ENCODE assay signal across 9 cellular contexts in genomic region chr9:91433180-91433579, GRCh38. TPM values are rescaled to one million over a fixed set of nuclear protein-coding genes. Genes with fewer than 3 reads are reported as not detected.
DNase-seq lines count a peak whose midpoint lies in the region; ATAC-seq, FAIRE-seq and TF ChIP-seq lines count a peak whose summit lies in the region.
"Had no signal": no experiment of that assay in that cellular context is flagged by ENCODE, and none has a peak within 500 bp of the region (broad histone marks: within the 10 kb centered on the region; RNA-seq: fewer than 3 reads in every experiment).

No MANE protein-coding gene starts in this region.

- peak; percentile 77 to 81 for ATAC-seq in upper lobe of left lung (ENCODE audit: low FRiP score in 2 of 2)
- no peak for ATAC-seq in GM18502 (IDR thresholded peaks at IDR 0.05; ENCODE audit: poor library complexity, unreplicated experiment)

- no peaks in the 10 kb centered on the region for H3K9me1 ChIP-seq in keratinocyte (ENCODE audit: control insufficient read depth, extremely low read depth, insufficient read depth, low read length)

- no peaks in the 10 kb centered on the region for H3K36me3 ChIP-seq in MM.1S (replicated peaks; ENCODE audit: insufficient read depth, low read length)
- no peaks in the 10 kb centered on the region for H3K36me3 ChIP-seq in keratinocyte (ENCODE audit: control insufficient read depth in 2 of 2, extremely low read depth in 1 of 2, insufficient read depth in 2 of 2, low read length in 2 of 2)
- no peaks in the 10 kb centered on the region for H3K36me3 ChIP-seq in upper lobe of left lung
- H3K36me3 ChIP-seq: BLaER1 treated with 17β-estradiol and CSF1 and Interleukin-3, amounts not matched to agents 10 nM and 100 nM had no signal

- TF ChIP-seq CTCF in MM.1S (IDR thresholded peaks at IDR 0.05; ENCODE audit: low read length), result peak; percentile 70
- peak; percentile 48 for TF ChIP-seq CTCF in astrocyte of the spinal cord (IDR thresholded peaks at IDR 0.05; ENCODE audit: low read depth, low read length)
- TF ChIP-seq CTCF in keratinocyte (optimal IDR thresholded peaks at IDR 0.05 in 1 of 3, IDR thresholded peaks at IDR 0.05 in 1 of 3, conservative IDR thresholded peaks at IDR 0.05 in 1 of 3; ENCODE audit: extremely low read depth in 1 of 3, insufficient read depth in 2 of 3, low read length in 3 of 3), result peak; percentile 19 to 58 (median 56)
- peak in 5 of 6 experiments; percentile 31 to 68 (median 65) for TF ChIP-seq CTCF in upper lobe of left lung (IDR thresholded peaks at IDR 0.05)

- dilution Hi-C loops in keratinocyte (cut with MboI; ENCODE audit: extremely low pct_ligation_motif_present, low sequenced_read_pairs), result no loop called here

- DNase-seq in NCI-H1417 (lab: John Stamatoyannopoulos, UW) (peak in 2 of 3 experiments; percentile 18 to 49), NCI-H1417 treated with DMSO at 0.1 percent for 48 hours (lab: John Stamatoyannopoulos, UW) (no peak), MM.1S (peak; percentile 84), astrocyte of the spinal cord (ENCODE audit: low read depth, low spot score) (peak; percentile 93), keratinocyte (ENCODE audit: low read depth, low spot score) (no peak), upper lobe of left lung (no peak), NCI-H187 (lab: John Stamatoyannopoulos, UW) (no peak)

- H3K4me2 ChIP-seq in MM.1S (ENCODE audit: low read depth, low read length) (peak overlapping the region; percentile 68), keratinocyte (ENCODE audit: control insufficient read depth, extremely low read depth, insufficient read depth, low read depth, low read length) (no peak overlapping the region)
- H3K4me2 ChIP-seq: BLaER1 treated with 17β-estradiol and CSF1 and Interleukin-3, amounts not matched to agents 10 nM and 100 nM had no signal

- H3K4me1 ChIP-seq in MM.1S (ENCODE audit: low read length), result peaks cover 41% of the 10 kb centered on the region
- peaks cover 3% of the 10 kb centered on the region for H3K4me1 ChIP-seq in keratinocyte (ENCODE audit: control insufficient read depth, extremely low read depth, insufficient read depth, low read length)
- H3K4me1 ChIP-seq in upper lobe of left lung, result peaks cover 0 to 15% (median 11%) of the 10 kb centered on the region in 4 donors

- H3F3A ChIP-seq in MM.1S (ENCODE audit: insufficient read depth, low read length), result peaks cover 31% of the 10 kb centered on the region

- H4K20me1 ChIP-seq in MM.1S (ENCODE audit: insufficient read depth, low read length) (no peaks in the 10 kb centered on the region), keratinocyte (ENCODE audit: control insufficient read depth, extremely low read depth, insufficient read depth, low read length) (no peaks in the 10 kb centered on the region)
- H4K20me1 ChIP-seq: BLaER1 treated with 17β-estradiol and CSF1 and Interleukin-3, amounts not matched to agents 10 nM and 100 nM had no signal

- FAIRE-seq in keratinocyte (lab: Jason Lieb, UNC), result peak; percentile 91

- H3K27me3 ChIP-seq in MM.1S (replicated peaks; ENCODE audit: insufficient read depth, low read length) (no peaks in the 10 kb centered on the region), keratinocyte (ENCODE audit: control insufficient read depth, extremely low read depth, insufficient read depth, low read length) (peaks cover 4% of the 10 kb centered on the region), upper lobe of left lung (no peaks in the 10 kb centered on the region)
- H3K27me3 ChIP-seq: BLaER1 treated with 17β-estradiol and CSF1 and Interleukin-3, amounts not matched to agents 10 nM and 100 nM had no signal

- H2AFZ ChIP-seq in MM.1S (ENCODE audit: low read length) (peak overlapping the region; percentile 47), keratinocyte (ENCODE audit: control insufficient read depth, low read length) (no peak overlapping the region)

- H3K79me2 ChIP-seq in MM.1S (ENCODE audit: low read length) (peaks cover 19% of the 10 kb centered on the region), keratinocyte (ENCODE audit: control insufficient read depth, insufficient read depth, low read length) (no peaks in the 10 kb centered on the region)

- no peak for TF ChIP-seq EP300 in upper lobe of left lung (IDR thresholded peaks at IDR 0.05)

- WGBS in upper lobe of left lung, 2 donors, result 22 to 24% methylated on average over 2 of the region's 2 CpGs

- H3K4me3 ChIP-seq in MM.1S (ENCODE audit: low read length) (peak overlapping the region; percentile 46), astrocyte of the spinal cord (ENCODE audit: low read depth, low read length) (no peak overlapping the region), keratinocyte (ENCODE audit: control insufficient read depth in 2 of 3, extremely low read depth in 1 of 3, insufficient read depth in 2 of 3, low read depth in 1 of 3, low read length in 3 of 3) (no peak overlapping the region), upper lobe of left lung (no peak overlapping the region)
- H3K4me3 ChIP-seq: BLaER1 treated with 17β-estradiol and CSF1 and Interleukin-3, amounts not matched to agents 10 nM and 100 nM had no signal

- no peaks in the 10 kb centered on the region for H3K9me3 ChIP-seq in MM.1S (replicated peaks; ENCODE audit: insufficient read depth, low read length)
- no peaks in the 10 kb centered on the region for H3K9me3 ChIP-seq in keratinocyte (ENCODE audit: control insufficient read depth, low read depth, low read length)
- no peaks in the 10 kb centered on the region for H3K9me3 ChIP-seq in upper lobe of left lung
- H3K9me3 ChIP-seq: BLaER1 treated with 17β-estradiol and CSF1 and Interleukin-3, amounts not matched to agents 10 nM and 100 nM had no signal

- no peak for TF ChIP-seq POLR2A in upper lobe of left lung (IDR thresholded peaks at IDR 0.05)

- in situ Hi-C loops in astrocyte of the spinal cord (cut with HindIII; ENCODE audit: low sequenced_read_pairs), result no loop called here

- H3K9ac ChIP-seq in MM.1S (ENCODE audit: low read length), result peak overlapping the region; percentile 23; the same call in 1 of the 2 replicates
- H3K9ac ChIP-seq in keratinocyte (ENCODE audit: control insufficient read depth, extremely low read depth, insufficient read depth, low read length), result no peak overlapping the region
- H3K9ac ChIP-seq: BLaER1 treated with 17β-estradiol and CSF1 and Interleukin-3, amounts not matched to agents 10 nM and 100 nM had no signal

- no peaks in the 10 kb centered on the region for H3K9me2 ChIP-seq in MM.1S (replicated peaks; ENCODE audit: insufficient read depth, low read length)

- H3K27ac ChIP-seq in MM.1S (ENCODE audit: low read length) (no peak overlapping the region; the same call in 1 of the 2 replicates), keratinocyte (ENCODE audit: control insufficient read depth, insufficient read depth, low read length) (no peak overlapping the region), upper lobe of left lung (no peak overlapping the region)
- H3K27ac ChIP-seq: BLaER1 treated with 17β-estradiol and CSF1 and Interleukin-3, amounts not matched to agents 10 nM and 100 nM had no signal

RNA-seq across cellular contexts. Expression of gene NFIL3, which starts 9.5 kb away (rescaled TPM):
- 6.9 to 9.3 TPM (median 7.9 TPM) in 3 replicates for polyA plus RNA-seq in keratinocyte
- 73.1 TPM for polyA plus RNA-seq in keratinocyte (2011; ENCODE audit: low read depth)
- 5.3 and 9.3 TPM in 2 replicates for polyA plus RNA-seq in keratinocyte (2011; cell fraction: cytosol; rRNA removed)
- polyA plus RNA-seq in keratinocyte (2011; cell fraction: nucleus; rRNA removed), result 13.3 and 16.5 TPM in 2 replicates
- polyA plus RNA-seq in keratinocyte (2012; ENCODE audit: low replicate concordance), result 6.5 and 50.5 TPM in 2 replicates
- polyA minus RNA-seq in keratinocyte, result 1.8 to 6.0 TPM (median 5.2 TPM) in 3 replicates
- polyA minus RNA-seq in keratinocyte (2011; cell fraction: cytosol; rRNA and poly(A)+ RNA removed), result 3.5 TPM
- 6.0 and 13.7 TPM in 2 replicates for polyA minus RNA-seq in keratinocyte (2011; cell fraction: nucleus; rRNA and poly(A)+ RNA removed)
- total RNA-seq in upper lobe of left lung, result 10 to 100 TPM; 14.7 to 41.3 (median 24.4) TPM

Comparison
In these comparisons a context has a peak if more than half of its experiments do, and no peak if none do; other contexts are left out.
1. DNase-seq: peak in NCI-H1417 (2 of 3), MM.1S (single experiment) and astrocyte of the spinal cord (single experiment); none in NCI-H1417 treated with DMSO at 0.1 percent for 48 hours (single experiment), keratinocyte (single experiment), upper lobe of left lung (0 of 2) and NCI-H187 (0 of 2).
2. Peak in every context shown above with its lines, with median percentiles within 50 percentile points of each other: CTCF ChIP-seq.